Comparison of ENCODE assay signal across 19 cellular contexts in genomic region chr12:8127138-8127537, GRCh38. TPM values are rescaled to one million over a fixed set of nuclear protein-coding genes. Genes with fewer than 3 reads are reported as not detected.
DNase-seq lines count a peak whose midpoint lies in the region; ATAC-seq and TF ChIP-seq lines count a peak whose summit lies in the region.
"Had no signal": no experiment of that assay in that cellular context is flagged by ENCODE, and none has a peak within 500 bp of the region (broad histone marks: within the 10 kb centered on the region; RNA-seq: fewer than 3 reads in every experiment).

No MANE protein-coding gene starts in this region.

- H2AFZ ChIP-seq in DND-41 (ENCODE audit: low read depth, low read length): no peak overlapping the region

- no peak overlapping the region for H3K4me3 Mint-ChIP-seq in T-cell
- H3K4me3 Mint-ChIP-seq in effector memory CD8-positive, alpha-beta T cell: no peak overlapping the region
- H3K4me3 Mint-ChIP-seq in stimulated activated naive B cell treated with anti-CD40 and anti-IgM and Interleukin-4, amounts not matched to agents 10 μg/mL and 1 μg/mL and 100 μg/mL, for 72 hours: no peak overlapping the region
- H3K4me3 Mint-ChIP-seq: activated T-helper 1 cell treated with anti-CD3 and anti-CD28 coated beads, Interleukin-12 subunit alpha, Interleukin-12 subunit beta, Interleukin-2, Interleukin-4 antibody, amounts not matched to agents 30 ng/mL and 10 ng/mL and 1 ng/mL, durations not matched to agents 14 hours and 24 hours and 36 hours had no signal

- H3K27me3 ChIP-seq in DND-41 (ENCODE audit: insufficient read depth, low read length, poor library complexity): no peaks in the 10 kb centered on the region
- no peaks in the 10 kb centered on the region for H3K27me3 ChIP-seq in uterus

- intact Hi-C loops in uterus (cut with DNase I; ENCODE audit: low total_unique reads): no loop called here

- H3K4me1 Mint-ChIP-seq in T-cell: peaks cover 17 to 20% (median 19%) of the 10 kb centered on the region in 3 donors
- H3K4me1 Mint-ChIP-seq in effector memory CD8-positive, alpha-beta T cell (ENCODE audit: low read depth in 2 of 2): no peaks in the 10 kb centered on the region
- peaks cover 27 to 37% of the 10 kb centered on the region in 2 donors for H3K4me1 Mint-ChIP-seq in stimulated activated naive B cell treated with anti-CD40 and anti-IgM and Interleukin-4, amounts not matched to agents 10 μg/mL and 1 μg/mL and 100 μg/mL, for 72 hours

- POLR2A ChIA-PET in T-cell (lab: Charles Lee): interaction anchor here in 1 of 2 donors (0.7 kb wide), 1 partner anchor 61 kb away, joined by 3 read pairs; the partner anchor contains the start of gene C3AR1

- H3K4me2 ChIP-seq in DND-41 (ENCODE audit: insufficient read depth, low read length): no peak overlapping the region

- peaks cover 26% of the 10 kb centered on the region for H3K36me3 Mint-ChIP-seq in T-cell
- H3K36me3 Mint-ChIP-seq in effector memory CD8-positive, alpha-beta T cell (ENCODE audit: insufficient read depth): peaks cover 3% of the 10 kb centered on the region
- H3K36me3 Mint-ChIP-seq in stimulated activated naive B cell treated with anti-CD40 and anti-IgM and Interleukin-4, amounts not matched to agents 10 μg/mL and 1 μg/mL and 100 μg/mL, for 72 hours: peaks cover 27 to 58% of the 10 kb centered on the region in 2 donors

- DNase-seq in CD1c-positive myeloid dendritic cell (ENCODE audit: extremely low spot score): peak; percentile 44
- peak; percentile 48 for DNase-seq in DND-41
- DNase-seq in T-cell: peak in 27 of 34 experiments; percentile 2 to 45 (median 16)
- no peak for DNase-seq in effector memory CD8-positive, alpha-beta T cell
- DNase-seq in stimulated activated naive B cell treated with anti-CD40 and anti-IgM and Interleukin-4, amounts not matched to agents 10 μg/mL and 1 μg/mL and 100 μg/mL, for 72 hours: no peak
- no peak for DNase-seq in uterus
- no peak for DNase-seq in NCI-H2029 treated with DMSO at 0.1 percent for 48 hours (lab: John Stamatoyannopoulos, UW)
- DNase-seq: Calu3, KG1, mucosa of descending colon, NCI-H1048, NCI-H2081 treated with DMSO at 0.1 percent for 48 hours, NCI-H510A had no signal

- peak overlapping the region; percentile 45 to 60 for H3K27ac Mint-ChIP-seq in T-cell
- H3K27ac Mint-ChIP-seq in effector memory CD8-positive, alpha-beta T cell: no peak overlapping the region
- no peak overlapping the region for H3K27ac Mint-ChIP-seq in stimulated activated naive B cell treated with anti-CD40 and anti-IgM and Interleukin-4, amounts not matched to agents 10 μg/mL and 1 μg/mL and 100 μg/mL, for 72 hours
- H3K27ac Mint-ChIP-seq: activated T-helper 1 cell treated with anti-CD3 and anti-CD28 coated beads, Interleukin-12 subunit alpha, Interleukin-12 subunit beta, Interleukin-2, Interleukin-4 antibody, amounts not matched to agents 30 ng/mL and 10 ng/mL and 1 ng/mL, durations not matched to agents 14 hours and 24 hours and 36 hours had no signal

- H3K27ac ChIP-seq in DND-41 (ENCODE audit: low read length) (no peak overlapping the region), uterus (no peak overlapping the region)
- H3K27ac ChIP-seq: VCaP had no signal

- no peak overlapping the region for H3K9ac ChIP-seq in DND-41 (ENCODE audit: low read depth, low read length)

- ATAC-seq in DND-41 (ENCODE audit: insufficient read depth, low read depth) (peak; percentile 81), T-cell (replicated peaks in 1 of 4) (peak; percentile 73 to 95 (median 84))
- ATAC-seq in effector memory CD8-positive, alpha-beta T cell (replicated peaks): peak; percentile 19
- ATAC-seq in stimulated activated naive B cell treated with anti-CD40 and anti-IgM and Interleukin-4, amounts not matched to agents 10 μg/mL and 1 μg/mL and 100 μg/mL, for 72 hours (replicated peaks): no peak
- ATAC-seq: esophagus mucosa, left lobe of liver, mucosa of descending colon had no signal

- TF ChIP-seq CTCF in DND-41 (IDR thresholded peaks at IDR 0.05; ENCODE audit: borderline replicate concordance, extremely low read depth, low read length, poor library complexity, severe bottlenecking) (no peak), uterus (IDR thresholded peaks at IDR 0.05) (no peak)

- H3K4me3 ChIP-seq in DND-41 (ENCODE audit: low read depth in 1 of 2, low read length in 2 of 2): no peak overlapping the region
- H3K4me3 ChIP-seq in uterus: no peak overlapping the region
- H3K4me3 ChIP-seq: mucosa of descending colon had no signal

- no peaks in the 10 kb centered on the region for H3K36me3 ChIP-seq in DND-41 (ENCODE audit: insufficient read depth, low read length)
- no peaks in the 10 kb centered on the region for H3K36me3 ChIP-seq in uterus

- H3K27me3 Mint-ChIP-seq in T-cell: no peaks in the 10 kb centered on the region
- H3K27me3 Mint-ChIP-seq in effector memory CD8-positive, alpha-beta T cell: no peaks in the 10 kb centered on the region
- no peaks in the 10 kb centered on the region for H3K27me3 Mint-ChIP-seq in stimulated activated naive B cell treated with anti-CD40 and anti-IgM and Interleukin-4, amounts not matched to agents 10 μg/mL and 1 μg/mL and 100 μg/mL, for 72 hours

- H4K20me1 ChIP-seq in DND-41 (ENCODE audit: insufficient read depth, low read length): no peaks in the 10 kb centered on the region

- CTCF ChIA-PET in T-cell (lab: Charles Lee): interaction anchor here (0.8 to 1.0 kb wide), 2 partner anchors 9 kb away, joined by 3 to 6 read pairs; no protein-coding TSS in a partner anchor

- H3K4me1 ChIP-seq in DND-41 (ENCODE audit: insufficient read depth, low read length): peaks cover 14% of the 10 kb centered on the region
- no peaks in the 10 kb centered on the region for H3K4me1 ChIP-seq in uterus

- no peak for TF ChIP-seq POLR2A in uterus (IDR thresholded peaks at IDR 0.05)

- no peaks in the 10 kb centered on the region for H3K9me3 ChIP-seq in DND-41 (ENCODE audit: insufficient read depth, low read length, severe bottlenecking)
- no peaks in the 10 kb centered on the region for H3K9me3 ChIP-seq in uterus
- H3K9me3 ChIP-seq: mucosa of descending colon had no signal

- H3K9me3 Mint-ChIP-seq in T-cell: no peaks in the 10 kb centered on the region
- H3K9me3 Mint-ChIP-seq in effector memory CD8-positive, alpha-beta T cell: no peaks in the 10 kb centered on the region
- no peaks in the 10 kb centered on the region for H3K9me3 Mint-ChIP-seq in stimulated activated naive B cell treated with anti-CD40 and anti-IgM and Interleukin-4, amounts not matched to agents 10 μg/mL and 1 μg/mL and 100 μg/mL, for 72 hours
- H3K9me3 Mint-ChIP-seq: activated T-helper 1 cell treated with anti-CD3 and anti-CD28 coated beads, Interleukin-12 subunit alpha, Interleukin-12 subunit beta, Interleukin-2, Interleukin-4 antibody, amounts not matched to agents 30 ng/mL and 10 ng/mL and 1 ng/mL, durations not matched to agents 14 hours and 24 hours and 36 hours had no signal

- H3K79me2 ChIP-seq in DND-41 (ENCODE audit: insufficient read depth, low read length): no peaks in the 10 kb centered on the region

RNA-seq across cellular contexts. Expression of gene CLEC4A, which starts 3.7 kb away (rescaled TPM):
- total RNA-seq in T-cell: 1 to 10 TPM in 3 of 5 donors, under 1 TPM in 2; 0.44 to 2.3 (median 1.3) TPM
- 1 to 10 TPM in 1 of 4 donors, under 1 TPM in 1, not detected in 2; 0.97 to 2.3 TPM for total RNA-seq in uterus
- total RNA-seq: Calu3 had no signal

RNA-seq across cellular contexts. Expression of gene ZNF705A, which starts 29.7 kb away (rescaled TPM):
- not detected for total RNA-seq in T-cell
- under 1 TPM in 2 of 4 donors, not detected in 2; 0.07 to 0.15 TPM for total RNA-seq in uterus
- total RNA-seq: activated T-helper 1 cell treated with anti-CD3 and anti-CD28 coated beads, Interleukin-12 subunit alpha, Interleukin-12 subunit beta, Interleukin-2, Interleukin-4 antibody, amounts not matched to agents 30 ng/mL and 10 ng/mL and 1 ng/mL, durations not matched to agents 14 hours and 24 hours and 36 hours; Calu3; cardiac septum; esophagus mucosa; left lobe of liver; mucosa of descending colon; temporal lobe had no signal

RNA-seq across cellular contexts. Expression of gene NECAP1, which starts 45.1 kb away (rescaled TPM):
- total RNA-seq in T-cell: 10 to 100 TPM; 43.9 to 86.6 (median 46.4) TPM
- total RNA-seq in uterus: 10 to 100 TPM in 3 of 4 donors, 1 to 10 TPM in 1; 10.0 to 49.6 (median 25.4) TPM

Comparison
In these comparisons a context has a peak if more than half of its experiments do, and no peak if none do; other contexts are left out.
1. DNase-seq: peak in CD1c-positive myeloid dendritic cell (single experiment), DND-41 (single experiment) and T-cell (27 of 34); none in effector memory CD8-positive, alpha-beta T cell (0 of 3), stimulated activated naive B cell treated with anti-CD40 and anti-IgM and Interleukin-4, amounts not matched to agents 10 μg/mL and 1 μg/mL and 100 μg/mL, for 72 hours (single experiment), uterus (0 of 2) and NCI-H2029 treated with DMSO at 0.1 percent for 48 hours (single experiment).
2. ATAC-seq: peak in DND-41 (single experiment), T-cell (4 of 4) and effector memory CD8-positive, alpha-beta T cell (single experiment); none in stimulated activated naive B cell treated with anti-CD40 and anti-IgM and Interleukin-4, amounts not matched to agents 10 μg/mL and 1 μg/mL and 100 μg/mL, for 72 hours (0 of 2).
3. H3K27ac Mint-ChIP-seq: peak in T-cell (2 of 2); none in effector memory CD8-positive, alpha-beta T cell (0 of 2) and stimulated activated naive B cell treated with anti-CD40 and anti-IgM and Interleukin-4, amounts not matched to agents 10 μg/mL and 1 μg/mL and 100 μg/mL, for 72 hours (single experiment).